8 cellular contexts compared by ENCODE assay signal in genomic region chr15:45118131-45118588, GRCh38. TPM values are rescaled to one million over a fixed set of nuclear protein-coding genes. Genes with fewer than 3 reads are reported as not detected.
A peak's percentile ranks its signal among the peaks of the same experiment; 100 is the strongest.
DNase-seq lines count a peak whose midpoint lies in the region; ATAC-seq and TF ChIP-seq lines count a peak whose summit lies in the region.

No MANE protein-coding gene starts in this region.

- POLR2A ChIA-PET in GM10248 (lab: Yijun Ruan, JAX) = interaction anchor here (0.5 kb wide), 1 partner anchor 252 kb away, joined by 3 read pairs; no protein-coding TSS in a partner anchor

- peaks cover 24% of the 10 kb centered on the region for H3K4me1 Mint-ChIP-seq in activated naive CD4-positive, alpha-beta T cell treated with anti-CD3 and anti-CD28 coated beads, Interleukin-2, amount 10 ng/mL, durations not matched to agents 7 days and 5 days
- peaks cover 11% of the 10 kb centered on the region for H3K4me1 Mint-ChIP-seq in type B pancreatic cell (ENCODE audit: unreplicated experiment)

- H3K9me3 Mint-ChIP-seq in activated naive CD4-positive, alpha-beta T cell treated with anti-CD3 and anti-CD28 coated beads, Interleukin-2, amount 10 ng/mL, durations not matched to agents 7 days and 5 days = no peaks in the 10 kb centered on the region
- peaks cover 6% of the 10 kb centered on the region for H3K9me3 Mint-ChIP-seq in type B pancreatic cell

- no peaks in the 10 kb centered on the region for H3K36me3 Mint-ChIP-seq in activated naive CD4-positive, alpha-beta T cell treated with anti-CD3 and anti-CD28 coated beads, Interleukin-2, amount 10 ng/mL, durations not matched to agents 7 days and 5 days
- peaks cover 3% of the 10 kb centered on the region for H3K36me3 Mint-ChIP-seq in type B pancreatic cell

- ATAC-seq in HG02588 (IDR thresholded peaks at IDR 0.05; ENCODE audit: unreplicated experiment) = peak; percentile 86

- peak; percentile 92 for DNase-seq in GM10248 (ENCODE audit: extremely low spot score)
- DNase-seq in NAMALWA (ENCODE audit: low spot score) = peak; percentile 94
- peak; percentile 89 for DNase-seq in SK-MEL-5 (ENCODE audit: low read depth, low spot score)
- DNase-seq in activated naive CD4-positive, alpha-beta T cell treated with anti-CD3 and anti-CD28 coated beads, Interleukin-2, amount 10 ng/mL, durations not matched to agents 7 days and 5 days = peak; percentile 90
- peak; percentile 80 to 97 (median 92) for DNase-seq in head of caudate nucleus
- peak; percentile 93 for DNase-seq in pons (ENCODE audit: low spot score)
- DNase-seq in type B pancreatic cell (ENCODE audit: extremely low spot score, unreplicated experiment) = peak; percentile 87

- in situ Hi-C loops in SK-MEL-5 (cut with HindIII; ENCODE audit: low pct_unique_long_range_greater_than_20kb, low sequenced_read_pairs) = no loop called here

- CTCF ChIA-PET in GM10248 (lab: Yijun Ruan, JAX) = interaction anchor here (0.6 to 2.7 kb wide), 66 partner anchors 8 to 713 kb away, joined by 3 to 53 read pairs (median 4); partner anchors contain the start of genes DUOX1, DUOXA1 and SORD
- CTCF ChIA-PET in activated naive CD4-positive, alpha-beta T cell treated with anti-CD3 and anti-CD28 coated beads, Interleukin-2, amount 10 ng/mL, durations not matched to agents 7 days and 5 days (lab: Charles Lee) = interaction anchor here (0.6 to 1.9 kb wide), 38 partner anchors 9 to 539 kb away, joined by 3 to 23 read pairs (median 4); partner anchors contain the start of genes DUOX1, DUOXA1 and SORD

- peaks cover 94% of the 10 kb centered on the region for H3K27me3 Mint-ChIP-seq in activated naive CD4-positive, alpha-beta T cell treated with anti-CD3 and anti-CD28 coated beads, Interleukin-2, amount 10 ng/mL, durations not matched to agents 7 days and 5 days
- H3K27me3 Mint-ChIP-seq in type B pancreatic cell = peaks cover 56% of the 10 kb centered on the region

- peak overlapping the region; percentile 43 for H3K4me3 Mint-ChIP-seq in activated naive CD4-positive, alpha-beta T cell treated with anti-CD3 and anti-CD28 coated beads, Interleukin-2, amount 10 ng/mL, durations not matched to agents 7 days and 5 days
- peak overlapping the region; percentile 68 for H3K4me3 Mint-ChIP-seq in type B pancreatic cell

- no peak overlapping the region for H3K27ac Mint-ChIP-seq in activated naive CD4-positive, alpha-beta T cell treated with anti-CD3 and anti-CD28 coated beads, Interleukin-2, amount 10 ng/mL, durations not matched to agents 7 days and 5 days
- peak overlapping the region; percentile 45 for H3K27ac Mint-ChIP-seq in type B pancreatic cell

- TF ChIP-seq CTCF in GM10248 (IDR thresholded peaks at IDR 0.05; ENCODE audit: control extremely low read depth, extremely low read depth, low read depth, missing control alignments) (peak; percentile 99), type B pancreatic cell (conservative IDR thresholded peaks at IDR 0.05) (peak; percentile 98)

- intact Hi-C loops in head of caudate nucleus (cut with DNase I) = no loop called here

RNA-seq across cellular contexts. Expression of gene DUOXA2, which starts 4.0 kb away (rescaled TPM):
- total RNA-seq in SK-MEL-5 (2014; rRNA removed; shearing (Covaris generic)) = not detected in 2 replicates
- polyA plus RNA-seq in SK-MEL-5 (2015; cell fraction: cytosol; rRNA removed) = not detected in 2 replicates
- polyA plus RNA-seq in SK-MEL-5 (2015; cell fraction: nucleus; rRNA removed) = not detected in 2 replicates
- total RNA-seq in type B pancreatic cell (ENCODE audit: low replicate concordance) = 0.17 and 0.52 TPM in 2 replicates

RNA-seq across cellular contexts. Expression of gene DUOX2, which starts 4.2 kb away (rescaled TPM):
- total RNA-seq in SK-MEL-5 (2014; rRNA removed; shearing (Covaris generic)) = 0.03 TPM in 2 replicates
- polyA plus RNA-seq in SK-MEL-5 (2015; cell fraction: cytosol; rRNA removed) = not detected in 2 replicates
- polyA plus RNA-seq in SK-MEL-5 (2015; cell fraction: nucleus; rRNA removed) = not detected in 2 replicates
- 3.1 TPM in 2 replicates for total RNA-seq in type B pancreatic cell (ENCODE audit: low replicate concordance)

RNA-seq across cellular contexts. Expression of gene DUOXA1, which starts 11.5 kb away (rescaled TPM):
- not detected in 2 replicates for total RNA-seq in SK-MEL-5 (2014; rRNA removed; shearing (Covaris generic))
- not detected in 2 replicates for polyA plus RNA-seq in SK-MEL-5 (2015; cell fraction: cytosol; rRNA removed)
- polyA plus RNA-seq in SK-MEL-5 (2015; cell fraction: nucleus; rRNA removed) = not detected in 2 replicates
- total RNA-seq in type B pancreatic cell (ENCODE audit: low replicate concordance) = 3.2 and 9.4 TPM in 2 replicates

RNA-seq across cellular contexts. Expression of gene DUOX1, which starts 11.6 kb away (rescaled TPM):
- total RNA-seq in SK-MEL-5 (2014; rRNA removed; shearing (Covaris generic)) = not detected in 2 replicates
- not detected in 2 replicates for polyA plus RNA-seq in SK-MEL-5 (2015; cell fraction: cytosol; rRNA removed)
- polyA plus RNA-seq in SK-MEL-5 (2015; cell fraction: nucleus; rRNA removed) = not detected in 2 replicates
- total RNA-seq in type B pancreatic cell (ENCODE audit: low replicate concordance) = 5.5 and 11.1 TPM in 2 replicates

Comparison
In these comparisons a context has a peak if more than half of its experiments do, and no peak if none do; other contexts are left out.
1. Peak in every context shown above with its lines: DNase-seq and ATAC-seq.